ENCODE assay signal across 12 cellular contexts in genomic region chr15:64334530-64334929, GRCh38. TPM values are rescaled to one million over a fixed set of nuclear protein-coding genes. Genes with fewer than 3 reads are reported as not detected.
DNase-seq lines count a peak whose midpoint lies in the region; ATAC-seq, FAIRE-seq and TF ChIP-seq lines count a peak whose summit lies in the region.
"Had no signal": no experiment of that assay in that cellular context is flagged by ENCODE, and none has a peak within 500 bp of the region (broad histone marks: within the 10 kb centered on the region; RNA-seq: fewer than 3 reads in every experiment).

No MANE protein-coding gene starts in this region.

- H3K9me3 Mint-ChIP-seq in activated CD8-positive, alpha-beta memory T cell treated with anti-CD3 and anti-CD28 coated beads, Interleukin-2, amount 10 ng/mL, durations not matched to agents 7 days and 5 days (ENCODE audit: low read depth): no peaks in the 10 kb centered on the region

- H3K27me3 Mint-ChIP-seq in activated CD8-positive, alpha-beta memory T cell treated with anti-CD3 and anti-CD28 coated beads, Interleukin-2, amount 10 ng/mL, durations not matched to agents 7 days and 5 days: no peaks in the 10 kb centered on the region

- peak in 1 of 2 experiments; percentile 29; a peak in 1 of 4 replicates for TF ChIP-seq RAD21 in K562 (CRISPR knock-in tag; conservative IDR thresholded peaks at IDR 0.05 in 1 of 2, IDR thresholded peaks at IDR 0.05 in 1 of 2)

- peaks cover 7% of the 10 kb centered on the region; the same call in 2 of the 3 replicates for H3K79me2 ChIP-seq in K562 (ENCODE audit: control insufficient read depth, insufficient read depth, low read length)

- peaks cover 20% of the 10 kb centered on the region for H3K36me3 Mint-ChIP-seq in activated CD8-positive, alpha-beta memory T cell treated with anti-CD3 and anti-CD28 coated beads, Interleukin-2, amount 10 ng/mL, durations not matched to agents 7 days and 5 days

- no peaks in the 10 kb centered on the region for H3K27me3 ChIP-seq in K562 (ENCODE audit: control insufficient read depth in 2 of 2, insufficient read depth in 2 of 2, low read length in 2 of 2)

- peaks cover 26% of the 10 kb centered on the region for H3K4me1 Mint-ChIP-seq in activated CD8-positive, alpha-beta memory T cell treated with anti-CD3 and anti-CD28 coated beads, Interleukin-2, amount 10 ng/mL, durations not matched to agents 7 days and 5 days
- H3K4me1 Mint-ChIP-seq: nephron progenitor cell had no signal

- H3K4me3 ChIP-seq in K562: no peak overlapping the region

- H3K4me1 ChIP-seq in K562 (replicated peaks in 1 of 2; ENCODE audit: control insufficient read depth in 2 of 2, insufficient read depth in 2 of 2, low read length in 2 of 2): peaks cover 0 to 5% of the 10 kb centered on the region in 2 experiments; a peak in 1 of 5 replicates

- no peaks in the 10 kb centered on the region for H3K9me1 ChIP-seq in K562 (ENCODE audit: control insufficient read depth, insufficient read depth, low read length)

- H3K4me3 Mint-ChIP-seq in activated CD8-positive, alpha-beta memory T cell treated with anti-CD3 and anti-CD28 coated beads, Interleukin-2, amount 10 ng/mL, durations not matched to agents 7 days and 5 days: no peak overlapping the region
- H3K4me3 Mint-ChIP-seq: nephron progenitor cell had no signal

- intact Hi-C loops in K562 (cut with micrococcal nuclease): no loop called here

- DNase-seq in activated CD8-positive, alpha-beta memory T cell treated with anti-CD3 and anti-CD28 coated beads, Interleukin-2, amount 10 ng/mL, durations not matched to agents 7 days and 5 days: peak; percentile 46
- DNase-seq in activated CD8-positive, alpha-beta memory T cell treated with anti-CD3 and anti-CD28 coated beads for 24 hours: no peak
- DNase-seq in activated CD4-positive, alpha-beta T cell treated with anti-CD3 and anti-CD28 coated beads for 1 hour: peak; percentile 20
- DNase-seq in K562 (ENCODE audit: extremely low read depth in 1 of 4, low spot score in 3 of 4) (peak in 1 of 4 experiments; percentile 24), KBM-7 (no peak), iPS-NIHi11 (ENCODE audit: low spot score) (no peak), NCI-H226 (no peak)
- peak; percentile 26 for DNase-seq in stimulated activated CD4-positive, alpha-beta T cell treated with anti-CD3 and anti-CD28 coated beads, Interleukin-4, amount 100 ng/mL, for 1 hour
- DNase-seq: ACHN, nephron progenitor cell had no signal

- no peak overlapping the region for H3K4me2 ChIP-seq in K562 (ENCODE audit: insufficient read depth, low read length)

- no peak for TF ChIP-seq EP300 in K562 (IDR thresholded peaks at IDR 0.05; ENCODE audit: low read length)

- peaks cover 5% of the 10 kb centered on the region; the same call in 1 of the 3 replicates for H3K36me3 ChIP-seq in K562 (ENCODE audit: control insufficient read depth, insufficient read depth, low read length)

- ATAC-seq in activated CD8-positive, alpha-beta memory T cell treated with anti-CD3 and anti-CD28 coated beads, Interleukin-2, amount 10 ng/mL, durations not matched to agents 7 days and 5 days: peak; percentile 20
- peak; percentile 69 for ATAC-seq in K562

- CTCF ChIA-PET in activated CD8-positive, alpha-beta memory T cell treated with anti-CD3 and anti-CD28 coated beads, Interleukin-2, amount 10 ng/mL, durations not matched to agents 7 days and 5 days (lab: Charles Lee): interaction anchor here (0.6 to 1.4 kb wide), 4 partner anchors 18 to 394 kb away, joined by 3 to 4 read pairs (median 3); no protein-coding TSS in a partner anchor
- CTCF ChIA-PET in K562 (lab: Yijun Ruan, JAX; ENCODE audit: low intra/inter-chr PET ratio): no interaction called here

- in situ Hi-C loops in K562 (cut with MboI) (no loop called here), KBM-7 (cut with MboI; ENCODE audit: low pct_unique_long_range_greater_than_20kb, low sequenced_read_pairs) (no loop called here)

- TF ChIP-seq POLR2A in K562 (conservative IDR thresholded peaks at IDR 0.05): no peak

- WGBS in K562 (ENCODE audit: insufficient coverage, low coverage, missing lambda C conversion rate): 41% methylated on average over 6 of the region's 6 CpGs

- POLR2A ChIA-PET in K562 (lab: Yijun Ruan, JAX): interaction anchor here (0.6 to 2.7 kb wide), 3 partner anchors 10 to 20 kb away, joined by 3 to 7 read pairs (median 4); no protein-coding TSS in a partner anchor

- BruUV-seq in K562 (replicated peaks; lab: Mats Ljungman, UMichigan): no TSS peak

- H3K27ac Mint-ChIP-seq in activated CD8-positive, alpha-beta memory T cell treated with anti-CD3 and anti-CD28 coated beads, Interleukin-2, amount 10 ng/mL, durations not matched to agents 7 days and 5 days: no peak overlapping the region
- H3K27ac Mint-ChIP-seq: nephron progenitor cell had no signal

- H4K20me1 ChIP-seq in K562 (replicated peaks; ENCODE audit: control insufficient read depth, insufficient read depth, low read length): no peaks in the 10 kb centered on the region

- no peak for FAIRE-seq in K562 (lab: Jason Lieb, UNC)
- FAIRE-seq: endothelial cell of umbilical vein, G401.6 had no signal

- no peaks in the 10 kb centered on the region for H3K9me3 ChIP-seq in K562 (replicated peaks; ENCODE audit: control insufficient read depth, insufficient read depth, low read depth, low read length)

- no peak overlapping the region for H3K27ac ChIP-seq in K562 (ENCODE audit: extremely low read depth, low read depth, low read length)

- peak in 1 of 3 experiments; percentile 5; a peak in 1 of 6 replicates for TF ChIP-seq CTCF in K562 (IDR thresholded peaks at IDR 0.05 in 2 of 3, conservative IDR thresholded peaks at IDR 0.05 in 1 of 3; ENCODE audit: insufficient read depth in 2 of 3, low read depth in 1 of 3, low read length in 3 of 3)

- H2AFZ ChIP-seq in K562 (ENCODE audit: low read depth, low read length): no peak overlapping the region

- H3K9ac ChIP-seq in K562 (ENCODE audit: insufficient read depth in 1 of 2, low read depth in 2 of 2, low read length in 2 of 2): no peak overlapping the region

RNA-seq across cellular contexts. Expression of gene CSNK1G1, which starts 21.4 kb away (rescaled TPM):
- 10 to 100 TPM; 26.9 to 30.5 TPM for total RNA-seq in activated CD8-positive, alpha-beta memory T cell treated with anti-CD3 and anti-CD28 coated beads, Interleukin-2, amount 10 ng/mL, durations not matched to agents 7 days and 5 days
- total RNA-seq in K562 (2011; cell fraction: chromatin; rRNA removed; ENCODE audit: low replicate concordance): 83.4 and 132 TPM in 2 replicates
- total RNA-seq in K562 (2011; cell fraction: nucleolus; rRNA removed): 20.8 and 30.8 TPM in 2 replicates
- total RNA-seq in K562 (2011; cell fraction: nucleoplasm; rRNA removed): 39.4 and 57.0 TPM in 2 replicates
- total RNA-seq in K562 (2014; rRNA removed) (6.9 and 9.4 TPM in 2 replicates), K562 (2014; rRNA removed; fragmentation: Illumina TruSeq; extraction: Trizol) (12.7 and 13.0 TPM in 2 replicates), K562 (2015; rRNA removed; fragmentation: Illumina TruSeq; extraction: Trizol) (12.0 and 13.5 TPM in 2 replicates), K562 (2021) (10.2 and 10.4 TPM in 2 replicates)
- polyA plus RNA-seq in K562 (2011; rRNA removed) (16.3 and 18.5 TPM in 2 replicates), K562 (2014; fragmentation: Illumina TruSeq; extraction: Trizol) (8.3 and 9.5 TPM in 2 replicates), K562 (2014; fragmentation: Nextera tagmentation; extraction: Ambion mirVana) (1 to 10 TPM; 4.5 to 4.9 TPM), K562 (2014; rRNA removed) (5.6 and 5.9 TPM in 2 replicates)
- polyA plus RNA-seq in K562 (2011; cell fraction: cytosol; rRNA removed): 6.1 and 8.8 TPM in 2 replicates
- 6.9 and 10.2 TPM in 2 replicates for polyA plus RNA-seq in K562 (2011; cell fraction: nucleus; rRNA removed)
- polyA plus RNA-seq in K562 (2012): 5.8 and 6.1 TPM in 2 replicates
- 69.5 and 73.1 TPM in 2 replicates for polyA minus RNA-seq in K562 (2011; rRNA and poly(A)+ RNA removed)
- 17.4 and 18.8 TPM in 2 replicates for polyA minus RNA-seq in K562 (2011; cell fraction: cytosol; rRNA and poly(A)+ RNA removed)
- 14.5 and 42.1 TPM in 2 replicates for polyA minus RNA-seq in K562 (2011; cell fraction: nucleus; rRNA and poly(A)+ RNA removed)

RNA-seq across cellular contexts. Expression of gene PCLAF, which starts 46.7 kb away (rescaled TPM):
- total RNA-seq in activated CD8-positive, alpha-beta memory T cell treated with anti-CD3 and anti-CD28 coated beads, Interleukin-2, amount 10 ng/mL, durations not matched to agents 7 days and 5 days: 100 to 1,000 TPM; 138 to 139 TPM
- total RNA-seq in K562 (2011; cell fraction: chromatin; rRNA removed; ENCODE audit: low replicate concordance): 103 and 143 TPM in 2 replicates
- total RNA-seq in K562 (2011; cell fraction: nucleolus; rRNA removed): 66.6 and 68.9 TPM in 2 replicates
- total RNA-seq in K562 (2011; cell fraction: nucleoplasm; rRNA removed): 73.7 and 109 TPM in 2 replicates
- 112 and 135 TPM in 2 replicates for total RNA-seq in K562 (2014; rRNA removed)
- 305 and 406 TPM in 2 replicates for total RNA-seq in K562 (2014; rRNA removed; fragmentation: Illumina TruSeq; extraction: Trizol)
- total RNA-seq in K562 (2015; rRNA removed; fragmentation: Illumina TruSeq; extraction: Trizol): 111 and 113 TPM in 2 replicates
- total RNA-seq in K562 (2021): 132 and 161 TPM in 2 replicates
- polyA plus RNA-seq in K562 (2011; rRNA removed): 331 and 560 TPM in 2 replicates
- 75.7 and 121 TPM in 2 replicates for polyA plus RNA-seq in K562 (2011; cell fraction: cytosol; rRNA removed)
- polyA plus RNA-seq in K562 (2011; cell fraction: nucleus; rRNA removed): 192 and 207 TPM in 2 replicates
- polyA plus RNA-seq in K562 (2012): 196 and 232 TPM in 2 replicates
- 427 and 492 TPM in 2 replicates for polyA plus RNA-seq in K562 (2014; fragmentation: Illumina TruSeq; extraction: Trizol)
- 100 to 1,000 TPM; 715 to 881 TPM for polyA plus RNA-seq in K562 (2014; fragmentation: Nextera tagmentation; extraction: Ambion mirVana)
- 360 and 565 TPM in 2 replicates for polyA plus RNA-seq in K562 (2014; rRNA removed)
- polyA minus RNA-seq in K562 (2011; rRNA and poly(A)+ RNA removed): 191 and 212 TPM in 2 replicates
- polyA minus RNA-seq in K562 (2011; cell fraction: cytosol; rRNA and poly(A)+ RNA removed): 29.5 and 33.0 TPM in 2 replicates
- polyA minus RNA-seq in K562 (2011; cell fraction: nucleus; rRNA and poly(A)+ RNA removed): 17.4 and 19.5 TPM in 2 replicates

RNA-seq across cellular contexts. Expression of gene TRIP4, which starts 53.1 kb away (rescaled TPM):
- total RNA-seq in activated CD8-positive, alpha-beta memory T cell treated with anti-CD3 and anti-CD28 coated beads, Interleukin-2, amount 10 ng/mL, durations not matched to agents 7 days and 5 days: 10 to 100 TPM; 19.5 to 19.8 TPM
- total RNA-seq in K562 (2011; cell fraction: chromatin; rRNA removed; ENCODE audit: low replicate concordance): 25.3 and 52.1 TPM in 2 replicates
- total RNA-seq in K562 (2011; cell fraction: nucleolus; rRNA removed): 19.0 and 22.0 TPM in 2 replicates
- total RNA-seq in K562 (2011; cell fraction: nucleoplasm; rRNA removed): 20.2 and 24.0 TPM in 2 replicates
- total RNA-seq in K562 (2014; rRNA removed): 6.6 and 7.6 TPM in 2 replicates
- total RNA-seq in K562 (2014; rRNA removed; fragmentation: Illumina TruSeq; extraction: Trizol): 10.9 and 14.9 TPM in 2 replicates
- 10.4 and 12.4 TPM in 2 replicates for total RNA-seq in K562 (2015; rRNA removed; fragmentation: Illumina TruSeq; extraction: Trizol)
- total RNA-seq in K562 (2021): 15.5 and 17.4 TPM in 2 replicates
- polyA plus RNA-seq in K562 (2011; rRNA removed): 17.4 and 21.9 TPM in 2 replicates
- polyA plus RNA-seq in K562 (2011; cell fraction: cytosol; rRNA removed): 5.6 and 8.2 TPM in 2 replicates
- polyA plus RNA-seq in K562 (2011; cell fraction: nucleus; rRNA removed): 9.7 and 14.3 TPM in 2 replicates
- polyA plus RNA-seq in K562 (2012): 17.4 and 19.5 TPM in 2 replicates
- 22.1 and 23.3 TPM in 2 replicates for polyA plus RNA-seq in K562 (2014; fragmentation: Illumina TruSeq; extraction: Trizol)
- 10 to 100 TPM; 11.7 to 16.7 TPM for polyA plus RNA-seq in K562 (2014; fragmentation: Nextera tagmentation; extraction: Ambion mirVana)
- polyA plus RNA-seq in K562 (2014; rRNA removed): 17.2 and 20.1 TPM in 2 replicates
- 19.0 and 21.1 TPM in 2 replicates for polyA minus RNA-seq in K562 (2011; rRNA and poly(A)+ RNA removed)
- 5.6 and 7.3 TPM in 2 replicates for polyA minus RNA-seq in K562 (2011; cell fraction: cytosol; rRNA and poly(A)+ RNA removed)
- 9.2 and 17.7 TPM in 2 replicates for polyA minus RNA-seq in K562 (2011; cell fraction: nucleus; rRNA and poly(A)+ RNA removed)

Comparison
In these comparisons a context has a peak if more than half of its experiments do, and no peak if none do; other contexts are left out.
1. DNase-seq: peak in activated CD8-positive, alpha-beta memory T cell treated with anti-CD3 and anti-CD28 coated beads, Interleukin-2, amount 10 ng/mL, durations not matched to agents 7 days and 5 days (single experiment), activated CD4-positive, alpha-beta T cell treated with anti-CD3 and anti-CD28 coated beads for 1 hour (single experiment) and stimulated activated CD4-positive, alpha-beta T cell treated with anti-CD3 and anti-CD28 coated beads, Interleukin-4, amount 100 ng/mL, for 1 hour (single experiment); none in activated CD8-positive, alpha-beta memory T cell treated with anti-CD3 and anti-CD28 coated beads for 24 hours (single experiment), KBM-7 (single experiment), iPS-NIHi11 (single experiment) and NCI-H226 (single experiment).